In genomic region chr2:168948621-168949212, GRCh38 we compare ENCODE assay signal across 9 cellular contexts. TPM values are rescaled to one million over a fixed set of nuclear protein-coding genes. Genes with fewer than 3 reads are reported as not detected.
DNase-seq lines count a peak whose midpoint lies in the region; ATAC-seq and TF ChIP-seq lines count a peak whose summit lies in the region.
"Had no signal": no experiment of that assay in that cellular context is flagged by ENCODE, and none has a peak within 500 bp of the region (broad histone marks: within the 10 kb centered on the region; RNA-seq: fewer than 3 reads in every experiment).

No MANE protein-coding gene starts in this region.

- no peaks in the 10 kb centered on the region for H4K20me1 ChIP-seq in SU-DHL-6 (ENCODE audit: low read depth, low read length)

- H3K9ac ChIP-seq in SU-DHL-6 (ENCODE audit: low read length): no peak overlapping the region

- H3K27me3 ChIP-seq in SU-DHL-6 (ENCODE audit: low read length) (no peaks in the 10 kb centered on the region), suprapubic skin (no peaks in the 10 kb centered on the region)

- no peaks in the 10 kb centered on the region for H3K9me3 ChIP-seq in SU-DHL-6 (ENCODE audit: insufficient read depth, low read length)
- no peaks in the 10 kb centered on the region for H3K9me3 ChIP-seq in suprapubic skin

- H3K36me3 ChIP-seq in SU-DHL-6 (ENCODE audit: low read length): no peaks in the 10 kb centered on the region
- no peaks in the 10 kb centered on the region for H3K36me3 ChIP-seq in suprapubic skin
- H3K36me3 ChIP-seq: SJSA1 had no signal

- ATAC-seq in GM19023 (IDR thresholded peaks at IDR 0.05; ENCODE audit: unreplicated experiment): no peak
- ATAC-seq in stimulated activated naive CD8-positive, alpha-beta T cell treated with anti-CD3 and anti-CD28 coated beads, Interleukin-15, amount 100 ng/mL, for 72 hours: no peak

- no peak overlapping the region for H2AFZ ChIP-seq in SU-DHL-6 (ENCODE audit: low read depth, low read length, severe bottlenecking)

- H3F3A ChIP-seq in SU-DHL-6 (ENCODE audit: insufficient read depth): no peaks in the 10 kb centered on the region

- H3K27me3 Mint-ChIP-seq in HFFc6 (ENCODE audit: insufficient read depth): no peaks in the 10 kb centered on the region; the same call in 1 of the 2 replicates
- H3K27me3 Mint-ChIP-seq in stimulated activated naive CD8-positive, alpha-beta T cell treated with anti-CD3 and anti-CD28 coated beads, Interleukin-15, amount 100 ng/mL, for 72 hours: peaks cover 7% of the 10 kb centered on the region

- 66% methylated on average over 6 of the region's 6 CpGs for WGBS in suprapubic skin

- peak; percentile 82 for TF ChIP-seq CTCF in HFFc6 (IDR thresholded peaks at IDR 0.05)
- peak; percentile 77 for TF ChIP-seq CTCF in SU-DHL-6 (IDR thresholded peaks at IDR 0.05; ENCODE audit: insufficient read depth, low read length, poor library complexity, severe bottlenecking)
- TF ChIP-seq CTCF in suprapubic skin (IDR thresholded peaks at IDR 0.05): peak in 1 of 2 donors; percentile 38

- H3K27ac ChIP-seq in SU-DHL-6 (ENCODE audit: low read depth, low read length): no peak overlapping the region
- H3K27ac ChIP-seq in suprapubic skin: no peak overlapping the region
- H3K27ac ChIP-seq: SJSA1 had no signal

- H3K4me3 Mint-ChIP-seq in HFFc6: no peak overlapping the region
- H3K4me3 Mint-ChIP-seq in stimulated activated naive CD8-positive, alpha-beta T cell treated with anti-CD3 and anti-CD28 coated beads, Interleukin-15, amount 100 ng/mL, for 72 hours: no peak overlapping the region

- H3K36me3 Mint-ChIP-seq in HFFc6 (ENCODE audit: low read depth): no peaks in the 10 kb centered on the region

- TF ChIP-seq POLR2A in suprapubic skin (IDR thresholded peaks at IDR 0.05): no peak

- no peaks in the 10 kb centered on the region for H3K4me1 ChIP-seq in suprapubic skin
- H3K4me1 ChIP-seq: SJSA1 had no signal

- H3K27ac Mint-ChIP-seq in HFFc6: no peak overlapping the region
- no peak overlapping the region for H3K27ac Mint-ChIP-seq in stimulated activated naive CD8-positive, alpha-beta T cell treated with anti-CD3 and anti-CD28 coated beads, Interleukin-15, amount 100 ng/mL, for 72 hours

- no peak for TF ChIP-seq EP300 in suprapubic skin (IDR thresholded peaks at IDR 0.05)

- no peaks in the 10 kb centered on the region for H3K9me3 Mint-ChIP-seq in HFFc6
- H3K9me3 Mint-ChIP-seq in stimulated activated naive CD8-positive, alpha-beta T cell treated with anti-CD3 and anti-CD28 coated beads, Interleukin-15, amount 100 ng/mL, for 72 hours: peaks cover 8 to 18% of the 10 kb centered on the region in 2 donors

- no peak overlapping the region for H3K4me3 ChIP-seq in SU-DHL-6 (ENCODE audit: insufficient read depth, low read length, poor library complexity, severe bottlenecking)
- no peak overlapping the region for H3K4me3 ChIP-seq in suprapubic skin
- H3K4me3 ChIP-seq: SJSA1 had no signal

- H3K4me2 ChIP-seq in SU-DHL-6 (ENCODE audit: low read depth, low read length, poor library complexity, severe bottlenecking): no peak overlapping the region

- no peaks in the 10 kb centered on the region for H3K4me1 Mint-ChIP-seq in HFFc6 (ENCODE audit: low read depth)
- H3K4me1 Mint-ChIP-seq in stimulated activated naive CD8-positive, alpha-beta T cell treated with anti-CD3 and anti-CD28 coated beads, Interleukin-15, amount 100 ng/mL, for 72 hours: no peaks in the 10 kb centered on the region

- DNase-seq in Daoy (ENCODE audit: low read depth) (peak; percentile 12), HFFc6 (no peak), kidney glomerular epithelial cell (lab: John Stamatoyannopoulos, UW) (peak; percentile 22), suprapubic skin (ENCODE audit: low spot score in 2 of 2) (no peak), NCI-H345 (lab: John Stamatoyannopoulos, UW) (no peak)
- no peak for DNase-seq in stimulated activated naive CD8-positive, alpha-beta T cell treated with anti-CD3 and anti-CD28 coated beads, Interleukin-15, amount 100 ng/mL, for 72 hours

- no peaks in the 10 kb centered on the region for H3K79me2 ChIP-seq in SU-DHL-6 (ENCODE audit: insufficient read depth, low read length)

- no peaks in the 10 kb centered on the region for H3K9me2 ChIP-seq in SU-DHL-6 (replicated peaks; ENCODE audit: insufficient read depth, low read length)

RNA-seq across cellular contexts. Expression of gene G6PC2, which starts 47.6 kb away (rescaled TPM):
- not detected in 2 replicates for total RNA-seq in Daoy (2014; rRNA removed; shearing (Covaris generic))
- total RNA-seq in HFFc6 (2021; fragmentation: NEBNext Ultra II Directional; extraction: Animal tissue kit (Norgen Biotek cat#: 25700)): not detected
- total RNA-seq in suprapubic skin: not detected
- total RNA-seq: SJSA1 had no signal

RNA-seq across cellular contexts. Expression of gene SPC25, which starts 58.5 kb away (rescaled TPM):
- total RNA-seq in Daoy (2014; rRNA removed; shearing (Covaris generic)): 59.7 and 148 TPM in 2 replicates
- 10 to 100 TPM in 5 of 6 experiments, 1 to 10 TPM in 1; 9.4 to 22.6 (median 16.2) TPM for total RNA-seq in HFFc6 (2021; fragmentation: NEBNext Ultra II Directional; extraction: Animal tissue kit (Norgen Biotek cat#: 25700))
- total RNA-seq in suprapubic skin: 1 to 10 TPM in 2 of 4 donors, under 1 TPM in 1, not detected in 1; 0.62 to 4.3 (median 1.2) TPM

Comparison
In these comparisons a context has a peak if more than half of its experiments do, and no peak if none do; other contexts are left out.
1. DNase-seq: peak in Daoy (single experiment) and kidney glomerular epithelial cell (single experiment); none in HFFc6 (single experiment), suprapubic skin (0 of 2), NCI-H345 (single experiment) and stimulated activated naive CD8-positive, alpha-beta T cell treated with anti-CD3 and anti-CD28 coated beads, Interleukin-15, amount 100 ng/mL, for 72 hours (0 of 2).